19 cellular contexts compared by ENCODE assay signal in genomic region chr1:240101306-240101705, GRCh38. TPM values are rescaled to one million over a fixed set of nuclear protein-coding genes. Genes with fewer than 3 reads are reported as not detected.
"Had no signal": no experiment of that assay in that cellular context is flagged by ENCODE, and none has a peak within 500 bp of the region (broad histone marks: within the 10 kb centered on the region; RNA-seq: fewer than 3 reads in every experiment).

No MANE protein-coding gene starts in this region.

- H3K36me3 ChIP-seq: cardiac muscle cell, colonic mucosa, right lobe of liver, suprapubic skin had no signal

- FAIRE-seq: urothelium cell line had no signal

- H3K36me3 Mint-ChIP-seq: activated naive CD8-positive, alpha-beta T cell treated with anti-CD3 and anti-CD28 coated beads for 36 hours; naive thymus-derived CD8-positive, alpha-beta T cell had no signal

- H3K4me3 Mint-ChIP-seq: activated naive CD8-positive, alpha-beta T cell treated with anti-CD3 and anti-CD28 coated beads for 36 hours; activated T-cell treated with anti-CD3 and anti-CD28 coated beads, Interleukin-2, amount 50 U/mL, for 4 hours; naive thymus-derived CD8-positive, alpha-beta T cell had no signal

- H3K4me3 ChIP-seq: cardiac muscle cell, colonic mucosa, lung, psoas muscle, right lobe of liver, suprapubic skin had no signal

- ATAC-seq: activated CD4-positive, CD25-positive, alpha-beta regulatory T cell treated with anti-CD3 and anti-CD28 coated beads, Interleukin-2, amount 50 U/mL, for 24 hours; activated T-cell treated with anti-CD3 and anti-CD28 coated beads, Interleukin-2, amount 50 U/mL, for 4 hours; left colon; naive thymus-derived CD8-positive, alpha-beta T cell; psoas muscle; right lobe of liver had no signal

- DNase-seq: activated CD4-positive, alpha-beta T cell treated with anti-CD3 and anti-CD28 coated beads, Interleukin-2, amount 50 U/mL, for 48 hours; activated gamma-delta T cell treated with Interleukin-2 at 50 U/mL for 16 hours; activated naive CD8-positive, alpha-beta T cell treated with anti-CD3 and anti-CD28 coated beads for 36 hours; activated T-cell treated with anti-CD3 and anti-CD28 coated beads, Interleukin-2, amount 50 U/mL, for 4 hours; colonic mucosa; effector CD8-positive, alpha-beta T cell; left colon; naive thymus-derived CD8-positive, alpha-beta T cell; nucleus accumbens; psoas muscle; right lobe of liver; stimulated activated CD4-positive, alpha-beta T cell treated with anti-CD3 and anti-CD28 coated beads, Interleukin-2, amount 100 ng/mL, for 48 hours; stimulated activated naive CD4-positive, alpha-beta T cell treated with Interleukin-2 at 50 U/mL for 16 hours had no signal

- H3K9me3 Mint-ChIP-seq: activated naive CD8-positive, alpha-beta T cell treated with anti-CD3 and anti-CD28 coated beads for 36 hours; activated T-cell treated with anti-CD3 and anti-CD28 coated beads, Interleukin-2, amount 50 U/mL, for 4 hours had no signal

- H3K27ac ChIP-seq: cardiac muscle cell, colonic mucosa, psoas muscle, right lobe of liver, suprapubic skin had no signal

- H3K27me3 ChIP-seq: cardiac muscle cell, colonic mucosa, right lobe of liver, suprapubic skin had no signal

- H3K27ac Mint-ChIP-seq: activated naive CD8-positive, alpha-beta T cell treated with anti-CD3 and anti-CD28 coated beads for 36 hours; naive thymus-derived CD8-positive, alpha-beta T cell had no signal

- H3K9me3 ChIP-seq: colonic mucosa, psoas muscle, right lobe of liver, suprapubic skin had no signal

- H3K4me1 Mint-ChIP-seq: activated naive CD8-positive, alpha-beta T cell treated with anti-CD3 and anti-CD28 coated beads for 36 hours; naive thymus-derived CD8-positive, alpha-beta T cell had no signal

- H3K4me1 ChIP-seq: colonic mucosa, psoas muscle, right lobe of liver, suprapubic skin had no signal

RNA-seq across cellular contexts. Expression of gene FMN2, which starts 9.6 kb away (rescaled TPM):
- total RNA-seq: activated naive CD8-positive, alpha-beta T cell treated with anti-CD3 and anti-CD28 coated beads for 36 hours; activated T-cell treated with anti-CD3 and anti-CD28 coated beads, Interleukin-2, amount 50 U/mL, for 4 hours; naive thymus-derived CD8-positive, alpha-beta T cell; T-helper 2 cell treated with Interferon-gamma antibody and Interleukin-4, amounts not matched to agents 100 ng/mL and 5 ng/mL, for 36 hours had no signal
- polyA plus RNA-seq: naive thymus-derived CD8-positive, alpha-beta T cell had no signal
